In genomic region chr1:9792156-9793042, GRCh38 we compare ENCODE assay signal across 1 cellular context.
TF ChIP-seq lines count a peak whose summit lies in the region.

No MANE protein-coding gene starts in this region.

TF ChIP-seq in H1, 55 proteins besides CTCF, POLR2A, EP300 and RAD21:
- TF ChIP-seq YY1 (IDR thresholded peaks at IDR 0.05; ENCODE audit: low read depth, low read length) (no peak), CEBPB (IDR thresholded peaks at IDR 0.05; ENCODE audit: low read depth, low read length) (no peak), TAF1 (IDR thresholded peaks at IDR 0.05; ENCODE audit: low read depth, low read length) (no peak), SIN3A (conservative IDR thresholded peaks at IDR 0.05 in 1 of 2, IDR thresholded peaks at IDR 0.05 in 1 of 2; ENCODE audit: low read depth in 1 of 2, low read length in 2 of 2) (0 out of 4 replicates have a peak, but pooled peaks of 1 of the 2 experiments have one; percentile 30), RBBP5 (IDR thresholded peaks at IDR 0.05; ENCODE audit: borderline replicate concordance, low read depth, low read length) (no peak), HDAC2 (IDR thresholded peaks at IDR 0.05; ENCODE audit: borderline replicate concordance in 1 of 2, low read depth in 2 of 2, low read length in 2 of 2) (no peak)
TF ChIP-seq in H1: peak in this region for 1.
